Comparison of ENCODE assay signal across 8 cellular contexts in genomic region chr1:173430707-173431662, GRCh38. TPM values are rescaled to one million over a fixed set of nuclear protein-coding genes. Genes with fewer than 3 reads are reported as not detected.
DNase-seq lines count a peak whose midpoint lies in the region; ATAC-seq, FAIRE-seq and TF ChIP-seq lines count a peak whose summit lies in the region.

No MANE protein-coding gene starts in this region.

- H3F3A ChIP-seq in SU-DHL-6 (ENCODE audit: insufficient read depth), result peaks cover 22% of the 10 kb centered on the region

- no peaks in the 10 kb centered on the region for H3K36me3 ChIP-seq in HAP-1 (replicated peaks)
- H3K36me3 ChIP-seq in SU-DHL-6 (ENCODE audit: low read length), result no peaks in the 10 kb centered on the region
- no peaks in the 10 kb centered on the region for H3K36me3 ChIP-seq in left ventricle myocardium inferior
- H3K36me3 ChIP-seq in prostate gland, result no peaks in the 10 kb centered on the region

- no peak for TF ChIP-seq POLR2A in prostate gland (IDR thresholded peaks at IDR 0.05)

- H3K27me3 Mint-ChIP-seq in activated naive CD8-positive, alpha-beta T cell treated with anti-CD3 and anti-CD28 coated beads, Interleukin-2, amount 50 U/mL, for 24 hours, result no peaks in the 10 kb centered on the region

- no peak overlapping the region for H2AFZ ChIP-seq in SU-DHL-6 (ENCODE audit: low read depth, low read length, severe bottlenecking)

- H3K9me3 ChIP-seq in HAP-1 (no peaks in the 10 kb centered on the region), SU-DHL-6 (ENCODE audit: insufficient read depth, low read length) (no peaks in the 10 kb centered on the region), left ventricle myocardium inferior (replicated peaks) (no peaks in the 10 kb centered on the region), prostate gland (no peaks in the 10 kb centered on the region)

- intact Hi-C loops in left ventricle myocardium inferior (cut with micrococcal nuclease) (loop anchor here (5.0 kb wide), 1 partner anchor 46 kb away; the partner anchor contains the start of gene PRDX6), prostate gland (cut with DNase I) (loop anchor here (2.0 kb wide), 1 partner anchor 48 kb away; no protein-coding TSS in a partner anchor)

- H3K27ac Mint-ChIP-seq in activated naive CD8-positive, alpha-beta T cell treated with anti-CD3 and anti-CD28 coated beads, Interleukin-2, amount 50 U/mL, for 24 hours, result no peak overlapping the region

- FAIRE-seq in urothelium cell line (lab: Jason Lieb, UNC), result no peak

- in situ Hi-C loops in HAP-1 (cut with MboI; ENCODE audit: low sequenced_read_pairs), result loop anchor here (25.0 kb wide), 1 partner anchor 256 kb away; no protein-coding TSS in a partner anchor

- 0 out of 2 replicates have a peak overlapping the region, but pooled peaks have one; percentile 2 for H3K9ac ChIP-seq in SU-DHL-6 (ENCODE audit: low read length)

- peak overlapping the region; percentile 93 for H3K27ac ChIP-seq in SU-DHL-6 (ENCODE audit: low read depth, low read length)
- peak overlapping the region; percentile 87 for H3K27ac ChIP-seq in left ventricle myocardium inferior (replicated peaks)
- H3K27ac ChIP-seq in prostate gland, result peak overlapping the region in 1 of 2 donors; percentile 70

- no peaks in the 10 kb centered on the region for H3K36me3 Mint-ChIP-seq in activated naive CD8-positive, alpha-beta T cell treated with anti-CD3 and anti-CD28 coated beads, Interleukin-2, amount 50 U/mL, for 24 hours (ENCODE audit: low read depth)

- H3K4me1 Mint-ChIP-seq in activated naive CD8-positive, alpha-beta T cell treated with anti-CD3 and anti-CD28 coated beads, Interleukin-2, amount 50 U/mL, for 24 hours, result peaks cover 24% of the 10 kb centered on the region

- H3K4me2 ChIP-seq in SU-DHL-6 (ENCODE audit: low read depth, low read length, poor library complexity, severe bottlenecking), result peak overlapping the region; percentile 67

- DNase-seq in D341Med (ENCODE audit: low spot score) (peak; percentile 85), HAP-1 (ENCODE audit: low spot score in 2 of 2) (peak; percentile 74 to 96), NCI-H1436 treated with DMSO at 0.1 percent for 48 hours (lab: John Stamatoyannopoulos, UW) (peak; percentile 23), left ventricle myocardium inferior (peak; percentile 85), prostate gland (ENCODE audit: low spot score) (peak; percentile 91), urothelium cell line (ENCODE audit: low spot score) (peak; percentile 69)
- DNase-seq in activated naive CD8-positive, alpha-beta T cell treated with anti-CD3 and anti-CD28 coated beads, Interleukin-2, amount 50 U/mL, for 24 hours, result peak; percentile 93

- H3K27me3 ChIP-seq in HAP-1 (ENCODE audit: low read depth) (no peaks in the 10 kb centered on the region), SU-DHL-6 (ENCODE audit: low read length) (no peaks in the 10 kb centered on the region), left ventricle myocardium inferior (ENCODE audit: low read depth) (no peaks in the 10 kb centered on the region), prostate gland (replicated peaks; ENCODE audit: insufficient read depth) (no peaks in the 10 kb centered on the region)

- peaks cover 29% of the 10 kb centered on the region for H3K4me1 ChIP-seq in HAP-1
- H3K4me1 ChIP-seq in left ventricle myocardium inferior, result peaks cover 31% of the 10 kb centered on the region
- peaks cover 14% of the 10 kb centered on the region for H3K4me1 ChIP-seq in prostate gland (replicated peaks)

- H3K4me3 Mint-ChIP-seq in activated naive CD8-positive, alpha-beta T cell treated with anti-CD3 and anti-CD28 coated beads, Interleukin-2, amount 50 U/mL, for 24 hours, result no peak overlapping the region

- H3K4me3 ChIP-seq in HAP-1 (no peak overlapping the region), SU-DHL-6 (ENCODE audit: insufficient read depth, low read length, poor library complexity, severe bottlenecking) (no peak overlapping the region), left ventricle myocardium inferior (no peak overlapping the region), prostate gland (no peak overlapping the region)

- WGBS in prostate gland, result 3% methylated on average over 6 of the region's 6 CpGs

- no peaks in the 10 kb centered on the region for H4K20me1 ChIP-seq in SU-DHL-6 (ENCODE audit: low read depth, low read length)

- no peaks in the 10 kb centered on the region for H3K79me2 ChIP-seq in SU-DHL-6 (ENCODE audit: insufficient read depth, low read length)

- TF ChIP-seq CTCF in SU-DHL-6 (IDR thresholded peaks at IDR 0.05; ENCODE audit: insufficient read depth, low read length, poor library complexity, severe bottlenecking), result peak; percentile 83
- peak; percentile 94 for TF ChIP-seq CTCF in left ventricle myocardium inferior (IDR thresholded peaks at IDR 0.05; ENCODE audit: borderline replicate concordance)
- peak; percentile 72 to 84 (median 82) for TF ChIP-seq CTCF in prostate gland (IDR thresholded peaks at IDR 0.05)

- H3K9me3 Mint-ChIP-seq in activated naive CD8-positive, alpha-beta T cell treated with anti-CD3 and anti-CD28 coated beads, Interleukin-2, amount 50 U/mL, for 24 hours, result no peaks in the 10 kb centered on the region

- ATAC-seq in activated naive CD8-positive, alpha-beta T cell treated with anti-CD3 and anti-CD28 coated beads, Interleukin-2, amount 50 U/mL, for 24 hours, result peak; percentile 52

- no peaks in the 10 kb centered on the region for H3K9me2 ChIP-seq in SU-DHL-6 (replicated peaks; ENCODE audit: insufficient read depth, low read length)

RNA-seq across cellular contexts. Expression of gene PRDX6, which starts 46.1 kb away (rescaled TPM):
- total RNA-seq in left ventricle myocardium inferior, result 363 TPM
- total RNA-seq in prostate gland, result 100 to 1,000 TPM; 302 to 369 TPM

Comparison
In these comparisons a context has a peak if more than half of its experiments do, and no peak if none do; other contexts are left out.
1. DNase-seq: peak in every context shown above with its lines; median percentile 93 in activated naive CD8-positive, alpha-beta T cell treated with anti-CD3 and anti-CD28 coated beads, Interleukin-2, amount 50 U/mL, for 24 hours; 91 in prostate gland; 85 in D341Med; 85 in HAP-1; 85 in left ventricle myocardium inferior; 69 in urothelium cell line; 23 in NCI-H1436 treated with DMSO at 0.1 percent for 48 hours.